Comparison of ENCODE assay signal across 27 cellular contexts in genomic region chr1:209999005-209999404, GRCh38.
"Had no signal": no experiment of that assay in that cellular context is flagged by ENCODE, and none has a peak within 500 bp of the region (broad histone marks: within the 10 kb centered on the region; RNA-seq: fewer than 3 reads in every experiment).

No MANE protein-coding gene starts in this region.

- H3K4me3 ChIP-seq: coronary artery, dorsolateral prefrontal cortex had no signal

- ATAC-seq: activated T-cell treated with anti-CD3 and anti-CD28 coated beads, Interleukin-2, amount 50 U/mL, for 4 hours; activated T-helper 17 cell treated with anti-CD3 and anti-CD28 coated beads, Interleukin-2, amount 50 U/mL, for 72 hours; esophagus mucosa; WTC11 had no signal

- FAIRE-seq: astrocyte, bronchial epithelial cell, frontal cortex, TTC549 had no signal

- H3K36me3 ChIP-seq: brain microvascular endothelial cell had no signal

- DNase-seq: activated CD4-positive, alpha-beta memory T cell treated with anti-CD3 and anti-CD28 coated beads, Interleukin-2, amount 10 ng/mL, durations not matched to agents 7 days and 5 days; activated CD4-positive, alpha-beta T cell treated with anti-CD3 and anti-CD28 coated beads for 1 hour; activated CD4-positive, alpha-beta T cell treated with anti-CD3 and anti-CD28 coated beads for 4 hours; activated CD4-positive, alpha-beta T cell treated with anti-CD3 and anti-CD28 coated beads, Interleukin-2, amount 10 ng/mL, durations not matched to agents 7 days and 5 days; activated CD4-positive, alpha-beta T cell treated with anti-CD3 and anti-CD28 coated beads, Interleukin-2, amount 50 U/mL, for 4 hours; activated effector memory CD4-positive, alpha-beta T cell treated with Interleukin-2 at 50 U/mL for 16 hours; activated gamma-delta T cell treated with Interleukin-2 at 50 U/mL for 16 hours; activated naive CD4-positive, alpha-beta T cell treated with anti-CD3 and anti-CD28 coated beads, Interleukin-2, amount 50 U/mL, for 16 hours; activated naive CD4-positive, alpha-beta T cell treated with Interleukin-2 at 50 U/mL for 16 hours; activated T-cell treated with anti-CD3 and anti-CD28 coated beads, Interleukin-2, amount 50 U/mL, for 4 hours; amniotic stem cell; anterior cingulate cortex; brain microvascular endothelial cell; dorsolateral prefrontal cortex; effector memory CD4-positive, alpha-beta T cell; endodermal cell; foreskin fibroblast; head of caudate nucleus; T-helper 2 cell had no signal

- H3K27me3 ChIP-seq: brain microvascular endothelial cell, dorsolateral prefrontal cortex had no signal
